ENCODE assay signal across 23 cellular contexts in the genomic region with DNA sequence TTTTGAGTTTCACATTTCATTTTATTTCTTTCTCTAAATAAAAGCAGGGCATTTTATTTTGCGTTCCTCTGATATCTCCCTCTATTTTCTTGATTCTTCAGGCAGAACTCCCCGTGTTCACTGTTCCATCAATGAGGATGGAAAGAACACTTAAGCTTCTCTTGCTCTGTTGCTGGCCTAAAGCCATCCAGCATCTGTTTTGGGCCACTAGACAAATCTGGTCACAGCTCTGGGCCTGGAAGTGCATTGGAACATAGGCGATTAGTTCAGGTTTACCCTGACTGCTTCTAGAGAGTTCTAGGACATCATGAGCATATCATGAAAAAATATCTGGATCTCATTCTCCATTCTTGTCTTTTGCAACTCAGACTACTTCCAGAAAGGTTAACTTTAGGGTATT.
DNase-seq lines count a peak whose midpoint lies in the region; ATAC-seq and TF ChIP-seq lines count a peak whose summit lies in the region.
"Had no signal": no experiment of that assay in that cellular context is flagged by ENCODE, and none has a peak within 500 bp of the region (broad histone marks: within the 10 kb centered on the region; RNA-seq: fewer than 3 reads in every experiment).

No MANE protein-coding gene starts in this region.

- no peak overlapping the region for H3K4me3 ChIP-seq in HUES48 (ENCODE audit: low read depth, low read length)
- no peak overlapping the region for H3K4me3 ChIP-seq in RWPE2 (ENCODE audit: severe bottlenecking)
- no peak overlapping the region for H3K4me3 ChIP-seq in osteoblast (ENCODE audit: insufficient read depth, low read length)
- H3K4me3 ChIP-seq in naive thymus-derived CD4-positive, alpha-beta T cell (ENCODE audit: low read length), result no peak overlapping the region
- H3K4me3 ChIP-seq: cardiac muscle cell, lower lobe of right lung, mucosa of descending colon, right lobe of liver, tibial nerve had no signal

- H3K9me3 ChIP-seq in HUES48 (ENCODE audit: control insufficient read depth, insufficient read depth, low read length) (peaks cover 3% of the 10 kb centered on the region), RWPE2 (ENCODE audit: severe bottlenecking) (no peaks in the 10 kb centered on the region), osteoblast (ENCODE audit: low read depth, low read length) (no peaks in the 10 kb centered on the region)
- H3K9me3 ChIP-seq in naive thymus-derived CD4-positive, alpha-beta T cell (ENCODE audit: control insufficient read depth in 2 of 3, low read length in 3 of 3), result peaks cover 0 to under 1% (median 0%) of the 10 kb centered on the region in 3 experiments
- H3K9me3 ChIP-seq: lower lobe of right lung, mucosa of descending colon, right lobe of liver had no signal

- H3K9me3 Mint-ChIP-seq in naive thymus-derived CD4-positive, alpha-beta T cell, result peaks cover 0 to 3% (median 0%) of the 10 kb centered on the region in 11 donors
- H3K9me3 Mint-ChIP-seq: activated naive CD4-positive, alpha-beta T cell treated with anti-CD3 and anti-CD28 coated beads, Interleukin-2, amount 50 U/mL, for 24 hours had no signal

- CTCF ChIA-PET in naive thymus-derived CD4-positive, alpha-beta T cell (lab: Charles Lee), result no interaction called here

- H3K27ac ChIP-seq in HUES48 (ENCODE audit: low read depth, low read length), result peak overlapping the region; percentile 33
- peak overlapping the region; percentile 84 for H3K27ac ChIP-seq in RWPE2 (ENCODE audit: poor library complexity, severe bottlenecking)
- peak overlapping the region; percentile 97 for H3K27ac ChIP-seq in osteoblast (ENCODE audit: low read depth, low read length)
- H3K27ac ChIP-seq in naive thymus-derived CD4-positive, alpha-beta T cell (ENCODE audit: low read depth, low read length), result no peak overlapping the region
- H3K27ac ChIP-seq: cardiac muscle cell, KMS-11, lower lobe of right lung, right lobe of liver, RWPE1, tibial nerve had no signal

- ATAC-seq in RWPE2 (ENCODE audit: low read depth), result no peak
- no peak for ATAC-seq in naive thymus-derived CD4-positive, alpha-beta T cell
- ATAC-seq: lower lobe of right lung, mucosa of descending colon, right lobe of liver had no signal

- POLR2A ChIA-PET in naive thymus-derived CD4-positive, alpha-beta T cell (lab: Charles Lee), result no interaction called here

- peak; percentile 39 for DNase-seq in EH (ENCODE audit: low read depth)
- no peak for DNase-seq in RWPE2 (ENCODE audit: low spot score)
- no peak for DNase-seq in osteoblast (ENCODE audit: insufficient read length, low spot score, missing footprints)
- DNase-seq in naive thymus-derived CD4-positive, alpha-beta T cell, result no peak
- DNase-seq in HUDEP-2 (lab: John Stamatoyannopoulos, UW; ENCODE audit: unreplicated experiment in 76 of 76), result no peak
- no peak for DNase-seq in activated effector memory CD4-positive, alpha-beta T cell treated with Interleukin-2 at 50 U/mL for 16 hours
- DNase-seq: activated B cell treated with CpG ODN at 0.5 μM for 24 hours; activated CD4-positive, alpha-beta T cell treated with anti-CD3 and anti-CD28 coated beads, Interleukin-2, amount 50 U/mL, for 4 hours; anterior cingulate cortex; CD4-positive, CD25-positive, alpha-beta regulatory T cell; cortex of kidney; lower lobe of right lung; mucosa of descending colon; NCI-H2029; NCI-H510A treated with DMSO at 0.1 percent for 48 hours; right lobe of liver had no signal

- intact Hi-C loops in naive thymus-derived CD4-positive, alpha-beta T cell (cut with micrococcal nuclease), result no loop called here

- TF ChIP-seq CTCF in RWPE2 (IDR thresholded peaks at IDR 0.05; ENCODE audit: poor library complexity, severe bottlenecking), result no peak
- no peak for TF ChIP-seq CTCF in osteoblast (IDR thresholded peaks at IDR 0.05; ENCODE audit: extremely low read depth, low read depth, low read length)

- no peaks in the 10 kb centered on the region for H3K79me2 ChIP-seq in osteoblast (ENCODE audit: insufficient read depth, low read length)

- peaks cover 3% of the 10 kb centered on the region for H3K27me3 ChIP-seq in HUES48 (ENCODE audit: control insufficient read depth, insufficient read depth, low read length)
- no peaks in the 10 kb centered on the region for H3K27me3 ChIP-seq in RWPE2 (ENCODE audit: insufficient read depth, poor library complexity, severe bottlenecking)
- no peaks in the 10 kb centered on the region for H3K27me3 ChIP-seq in osteoblast (ENCODE audit: insufficient read depth, low read length)
- no peaks in the 10 kb centered on the region for H3K27me3 ChIP-seq in naive thymus-derived CD4-positive, alpha-beta T cell (ENCODE audit: control insufficient read depth in 2 of 2, insufficient read depth in 2 of 2, low read length in 2 of 2)
- H3K27me3 ChIP-seq: cardiac muscle cell, right lobe of liver, tibial nerve had no signal

- H3K4me2 ChIP-seq in osteoblast (ENCODE audit: insufficient read depth, low read length), result no peak overlapping the region
- H3K4me2 ChIP-seq: KMS-11 had no signal

- no peaks in the 10 kb centered on the region for H3K36me3 ChIP-seq in HUES48 (ENCODE audit: control insufficient read depth, insufficient read depth, low read length)
- no peaks in the 10 kb centered on the region for H3K36me3 ChIP-seq in RWPE2 (ENCODE audit: low read depth)
- no peaks in the 10 kb centered on the region for H3K36me3 ChIP-seq in osteoblast (ENCODE audit: insufficient read depth, low read length)
- H3K36me3 ChIP-seq in naive thymus-derived CD4-positive, alpha-beta T cell (ENCODE audit: control insufficient read depth in 2 of 3, insufficient read depth in 3 of 3, low read length in 3 of 3), result no peaks in the 10 kb centered on the region
- H3K36me3 ChIP-seq: cardiac muscle cell, lower lobe of right lung, right lobe of liver, tibial nerve had no signal

- no peak overlapping the region for H3K4me3 Mint-ChIP-seq in naive thymus-derived CD4-positive, alpha-beta T cell
- H3K4me3 Mint-ChIP-seq: activated B cell treated with CpG ODN at 0.5 μM for 24 hours; activated naive CD4-positive, alpha-beta T cell treated with anti-CD3 and anti-CD28 coated beads, Interleukin-2, amount 50 U/mL, for 24 hours; CD4-positive, CD25-positive, alpha-beta regulatory T cell; stimulated activated naive CD8-positive, alpha-beta T cell treated with anti-CD3 and anti-CD28 coated beads, Interleukin-15, Interleukin-2, amounts not matched to agents 100 ng/mL and 50 ng/mL, for 24 hours had no signal

- no peaks in the 10 kb centered on the region for H3K36me3 Mint-ChIP-seq in naive thymus-derived CD4-positive, alpha-beta T cell
- H3K36me3 Mint-ChIP-seq: activated naive CD4-positive, alpha-beta T cell treated with anti-CD3 and anti-CD28 coated beads, Interleukin-2, amount 50 U/mL, for 24 hours; CD4-positive, CD25-positive, alpha-beta regulatory T cell had no signal

- H3K27ac Mint-ChIP-seq in naive thymus-derived CD4-positive, alpha-beta T cell, result no peak overlapping the region
- H3K27ac Mint-ChIP-seq: activated B cell treated with CpG ODN at 0.5 μM for 24 hours; activated naive CD4-positive, alpha-beta T cell treated with anti-CD3 and anti-CD28 coated beads, Interleukin-2, amount 50 U/mL, for 24 hours; CD4-positive, CD25-positive, alpha-beta regulatory T cell; stimulated activated naive CD8-positive, alpha-beta T cell treated with anti-CD3 and anti-CD28 coated beads, Interleukin-15, Interleukin-2, amounts not matched to agents 100 ng/mL and 50 ng/mL, for 24 hours had no signal

- no peaks in the 10 kb centered on the region for H3K4me1 Mint-ChIP-seq in naive thymus-derived CD4-positive, alpha-beta T cell
- H3K4me1 Mint-ChIP-seq: activated B cell treated with CpG ODN at 0.5 μM for 24 hours; activated naive CD4-positive, alpha-beta T cell treated with anti-CD3 and anti-CD28 coated beads, Interleukin-2, amount 50 U/mL, for 24 hours; CD4-positive, CD25-positive, alpha-beta regulatory T cell had no signal

- H3K4me1 ChIP-seq in HUES48 (ENCODE audit: control insufficient read depth, insufficient read depth, low read length) (peaks cover 21% of the 10 kb centered on the region), RWPE2 (ENCODE audit: insufficient read depth, poor library complexity, severe bottlenecking) (peaks cover 27% of the 10 kb centered on the region), osteoblast (ENCODE audit: insufficient read depth, low read length) (peaks cover 25% of the 10 kb centered on the region)
- no peaks in the 10 kb centered on the region for H3K4me1 ChIP-seq in naive thymus-derived CD4-positive, alpha-beta T cell (ENCODE audit: control insufficient read depth in 2 of 2, insufficient read depth in 2 of 2, low read length in 2 of 2)
- H3K4me1 ChIP-seq: lower lobe of right lung, right lobe of liver had no signal

- no peaks in the 10 kb centered on the region for H4K20me1 ChIP-seq in osteoblast (ENCODE audit: insufficient read depth, low read length)

- peak overlapping the region; percentile 5 for H2AFZ ChIP-seq in osteoblast (ENCODE audit: low read length)

- H3K27me3 Mint-ChIP-seq in naive thymus-derived CD4-positive, alpha-beta T cell, result peaks cover 0 to 10% (median 0%) of the 10 kb centered on the region in 5 donors
- H3K27me3 Mint-ChIP-seq: activated B cell treated with CpG ODN at 0.5 μM for 24 hours; activated naive CD4-positive, alpha-beta T cell treated with anti-CD3 and anti-CD28 coated beads, Interleukin-2, amount 50 U/mL, for 24 hours; stimulated activated naive CD8-positive, alpha-beta T cell treated with anti-CD3 and anti-CD28 coated beads, Interleukin-15, Interleukin-2, amounts not matched to agents 100 ng/mL and 50 ng/mL, for 24 hours had no signal

- H3K9ac ChIP-seq in HUES48 (ENCODE audit: low read depth, low read length), result no peak overlapping the region
- H3K9ac ChIP-seq: KMS-11 had no signal
